1 cellular context compared by ENCODE assay signal in the genomic region with DNA sequence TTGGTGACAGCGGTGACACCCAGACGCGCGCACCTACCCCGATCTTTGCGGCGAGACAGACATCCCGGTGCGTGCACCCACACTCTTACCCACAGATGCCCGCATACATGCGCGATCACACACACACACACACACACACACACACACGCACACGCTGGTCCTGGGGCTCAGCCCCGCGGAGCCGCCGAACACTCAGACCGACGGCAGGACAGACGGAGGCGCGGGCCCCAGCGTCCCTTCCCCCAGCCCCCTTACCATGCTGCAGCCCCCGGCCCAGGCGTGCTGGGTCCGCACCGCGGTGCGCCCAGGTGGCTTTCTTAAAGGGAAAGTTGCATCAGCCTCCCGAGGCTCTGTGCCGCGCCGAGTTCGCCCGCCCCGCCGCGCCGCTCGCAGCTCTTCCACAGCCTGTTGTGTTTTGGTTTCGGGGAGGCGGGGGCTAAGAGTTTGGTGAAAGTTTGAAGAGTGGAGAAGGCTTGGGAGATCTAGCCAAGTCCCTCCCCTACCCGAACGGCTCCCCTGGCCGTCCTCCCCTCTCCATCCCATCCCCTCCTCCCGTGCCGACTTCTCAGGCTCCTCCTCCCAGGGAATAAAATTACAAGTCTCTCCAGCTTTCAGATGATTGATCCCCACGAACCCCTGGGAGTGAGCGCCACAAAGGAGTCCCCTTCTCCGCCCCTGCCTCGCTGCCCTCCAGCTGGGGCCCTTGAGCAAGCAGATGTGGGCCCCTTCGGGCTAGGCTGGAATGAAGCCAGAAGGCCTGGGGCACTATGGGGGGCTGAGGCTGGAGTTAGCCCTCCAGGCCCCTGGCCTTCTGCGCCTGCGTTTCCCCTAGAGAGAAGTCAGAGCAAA.
TF ChIP-seq lines count a peak whose summit lies in the region.

Gene SLC6A9, minus strand, starts transcription at position 412 of the 849 bp plus-strand sequence. CDS start 7,185 bp downstream, outside the sequence.

TF ChIP-seq in K562, 482 proteins besides CTCF, POLR2A, EP300 and RAD21 (continued from another document and continues in another):
- peak; percentile 41 for TF ChIP-seq ARID4B (CRISPR knock-in tag; IDR thresholded peaks at IDR 0.05)
- no peak for TF ChIP-seq POU5F1 (IDR thresholded peaks at IDR 0.05; ENCODE audit: borderline replicate concordance, low read depth, low read length, partially characterized antibody)
- peak; percentile 66; the same call in 1 of the 2 replicates for TF ChIP-seq ZNF232 (CRISPR knock-in tag; IDR thresholded peaks at IDR 0.05)
- TF ChIP-seq MAZ (CRISPR knock-in tag; conservative IDR thresholded peaks at IDR 0.05 in 1 of 2, IDR thresholded peaks at IDR 0.05 in 1 of 2) = peak; percentile 11 to 51; a peak in 2 of 4 replicates
- no peak for TF ChIP-seq MECOM (CRISPR knock-in tag; IDR thresholded peaks at IDR 0.05)
- TF ChIP-seq, protein P1, sequence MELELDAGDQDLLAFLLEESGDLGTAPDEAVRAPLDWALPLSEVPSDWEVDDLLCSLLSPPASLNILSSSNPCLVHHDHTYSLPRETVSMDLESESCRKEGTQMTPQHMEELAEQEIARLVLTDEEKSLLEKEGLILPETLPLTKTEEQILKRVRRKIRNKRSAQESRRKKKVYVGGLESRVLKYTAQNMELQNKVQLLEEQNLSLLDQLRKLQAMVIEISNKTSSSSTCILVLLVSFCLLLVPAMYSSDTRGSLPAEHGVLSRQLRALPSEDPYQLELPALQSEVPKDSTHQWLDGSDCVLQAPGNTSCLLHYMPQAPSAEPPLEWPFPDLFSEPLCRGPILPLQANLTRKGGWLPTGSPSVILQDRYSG (tag; conservative IDR thresholded peaks at IDR 0.05; ENCODE audit: low read depth) = no peak
- peak; percentile 7 for TF ChIP-seq HNRNPK (IDR thresholded peaks at IDR 0.05; ENCODE audit: low read depth, low read length, poor library complexity, severe bottlenecking)
- TF ChIP-seq ZNF75A (CRISPR knock-in tag; IDR thresholded peaks at IDR 0.05) = no peak
- TF ChIP-seq ARID1B (IDR thresholded peaks at IDR 0.05) = peak; percentile 32; the same call in 1 of the 2 replicates
- TF ChIP-seq HDGF (IDR thresholded peaks at IDR 0.05) = no peak
- no peak for TF ChIP-seq ZNF766 (CRISPR knock-in tag; conservative IDR thresholded peaks at IDR 0.05)
- no peak for TF ChIP-seq RBM15 (IDR thresholded peaks at IDR 0.05; ENCODE audit: insufficient read depth, low read length)
- TF ChIP-seq, protein P2, sequence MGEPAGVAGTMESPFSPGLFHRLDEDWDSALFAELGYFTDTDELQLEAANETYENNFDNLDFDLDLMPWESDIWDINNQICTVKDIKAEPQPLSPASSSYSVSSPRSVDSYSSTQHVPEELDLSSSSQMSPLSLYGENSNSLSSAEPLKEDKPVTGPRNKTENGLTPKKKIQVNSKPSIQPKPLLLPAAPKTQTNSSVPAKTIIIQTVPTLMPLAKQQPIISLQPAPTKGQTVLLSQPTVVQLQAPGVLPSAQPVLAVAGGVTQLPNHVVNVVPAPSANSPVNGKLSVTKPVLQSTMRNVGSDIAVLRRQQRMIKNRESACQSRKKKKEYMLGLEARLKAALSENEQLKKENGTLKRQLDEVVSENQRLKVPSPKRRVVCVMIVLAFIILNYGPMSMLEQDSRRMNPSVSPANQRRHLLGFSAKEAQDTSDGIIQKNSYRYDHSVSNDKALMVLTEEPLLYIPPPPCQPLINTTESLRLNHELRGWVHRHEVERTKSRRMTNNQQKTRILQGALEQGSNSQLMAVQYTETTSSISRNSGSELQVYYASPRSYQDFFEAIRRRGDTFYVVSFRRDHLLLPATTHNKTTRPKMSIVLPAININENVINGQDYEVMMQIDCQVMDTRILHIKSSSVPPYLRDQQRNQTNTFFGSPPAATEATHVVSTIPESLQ (CRISPR knock-in tag; IDR thresholded peaks at IDR 0.05) = no peak
- TF ChIP-seq TEAD1 (CRISPR knock-in tag; IDR thresholded peaks at IDR 0.05) = peak in 1 of 2 experiments; percentile 71; a peak in 1 of 4 replicates
- peak; percentile 79; the same call in 1 of the 2 replicates for TF ChIP-seq THRB (CRISPR knock-in tag; conservative IDR thresholded peaks at IDR 0.05)
- TF ChIP-seq MCM5 (IDR thresholded peaks at IDR 0.05; ENCODE audit: low read depth) = no peak
- TF ChIP-seq, protein P3, sequence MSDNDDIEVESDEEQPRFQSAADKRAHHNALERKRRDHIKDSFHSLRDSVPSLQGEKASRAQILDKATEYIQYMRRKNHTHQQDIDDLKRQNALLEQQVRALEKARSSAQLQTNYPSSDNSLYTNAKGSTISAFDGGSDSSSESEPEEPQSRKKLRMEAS (CRISPR knock-in tag; IDR thresholded peaks at IDR 0.05) = peak; percentile 14
- TF ChIP-seq MYBL2 (IDR thresholded peaks at IDR 0.05; ENCODE audit: low read depth) = no peak
- TF ChIP-seq MYBL2 (CRISPR knock-in tag; IDR thresholded peaks at IDR 0.05; ENCODE audit: borderline replicate concordance) = no peak
- TF ChIP-seq FOXP1 (CRISPR knock-in tag; IDR thresholded peaks at IDR 0.05) = peak; percentile 60; the same call in 1 of the 2 replicates
- peak; percentile 67; the same call in 1 of the 2 replicates for TF ChIP-seq NKRF (IDR thresholded peaks at IDR 0.05; ENCODE audit: borderline replicate concordance)
- 0 out of 4 replicates have a peak, but pooled peaks of 1 of the 2 experiments have one; percentile 40 for TF ChIP-seq TRIM24 (IDR thresholded peaks at IDR 0.05)
- TF ChIP-seq PCBP2 (IDR thresholded peaks at IDR 0.05; ENCODE audit: low read depth, low read length, poor library complexity, severe bottlenecking) = no peak
- TF ChIP-seq, protein P4, sequence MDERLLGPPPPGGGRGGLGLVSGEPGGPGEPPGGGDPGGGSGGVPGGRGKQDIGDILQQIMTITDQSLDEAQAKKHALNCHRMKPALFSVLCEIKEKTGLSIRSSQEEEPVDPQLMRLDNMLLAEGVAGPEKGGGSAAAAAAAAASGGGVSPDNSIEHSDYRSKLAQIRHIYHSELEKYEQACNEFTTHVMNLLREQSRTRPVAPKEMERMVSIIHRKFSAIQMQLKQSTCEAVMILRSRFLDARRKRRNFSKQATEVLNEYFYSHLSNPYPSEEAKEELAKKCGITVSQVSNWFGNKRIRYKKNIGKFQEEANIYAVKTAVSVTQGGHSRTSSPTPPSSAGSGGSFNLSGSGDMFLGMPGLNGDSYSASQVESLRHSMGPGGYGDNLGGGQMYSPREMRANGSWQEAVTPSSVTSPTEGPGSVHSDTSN (CRISPR knock-in tag; IDR thresholded peaks at IDR 0.05; ENCODE audit: low read depth) = no peak
- TF ChIP-seq, protein P4 (tag; conservative IDR thresholded peaks at IDR 0.05; ENCODE audit: low read depth) = 0 out of 2 replicates have a peak, but pooled peaks have one; percentile 8
- TF ChIP-seq, protein P5, sequence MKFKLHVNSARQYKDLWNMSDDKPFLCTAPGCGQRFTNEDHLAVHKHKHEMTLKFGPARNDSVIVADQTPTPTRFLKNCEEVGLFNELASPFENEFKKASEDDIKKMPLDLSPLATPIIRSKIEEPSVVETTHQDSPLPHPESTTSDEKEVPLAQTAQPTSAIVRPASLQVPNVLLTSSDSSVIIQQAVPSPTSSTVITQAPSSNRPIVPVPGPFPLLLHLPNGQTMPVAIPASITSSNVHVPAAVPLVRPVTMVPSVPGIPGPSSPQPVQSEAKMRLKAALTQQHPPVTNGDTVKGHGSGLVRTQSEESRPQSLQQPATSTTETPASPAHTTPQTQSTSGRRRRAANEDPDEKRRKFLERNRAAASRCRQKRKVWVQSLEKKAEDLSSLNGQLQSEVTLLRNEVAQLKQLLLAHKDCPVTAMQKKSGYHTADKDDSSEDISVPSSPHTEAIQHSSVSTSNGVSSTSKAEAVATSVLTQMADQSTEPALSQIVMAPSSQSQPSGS (CRISPR knock-in tag; IDR thresholded peaks at IDR 0.05) = no peak
- TF ChIP-seq CEBPG (CRISPR knock-in tag; IDR thresholded peaks at IDR 0.05) = peak; percentile 97
- TF ChIP-seq CEBPG (tag; conservative IDR thresholded peaks at IDR 0.05 in 1 of 2, IDR thresholded peaks at IDR 0.05 in 1 of 2) = peak; percentile 87 to 89
- TF ChIP-seq SMARCE1 (IDR thresholded peaks at IDR 0.05) = peak; percentile 11; the same call in 1 of the 2 replicates
- TF ChIP-seq ELF4 (CRISPR knock-in tag; IDR thresholded peaks at IDR 0.05) = 0 out of 2 replicates have a peak, but pooled peaks have one; percentile 41
- no peak for TF ChIP-seq L3MBTL2 (IDR thresholded peaks at IDR 0.05)
- peak; percentile 89 for TF ChIP-seq ATF3 (IDR thresholded peaks at IDR 0.05)
- no peak for TF ChIP-seq ATF3 (CRISPR knock-in tag; conservative IDR thresholded peaks at IDR 0.05)
- TF ChIP-seq RBBP5 (IDR thresholded peaks at IDR 0.05; ENCODE audit: borderline replicate concordance, insufficient read depth, low read length, poor library complexity, severe bottlenecking) = peak; percentile 74
- TF ChIP-seq EP400 (IDR thresholded peaks at IDR 0.05) = peak; percentile 91
- 0 out of 2 replicates have a peak, but pooled peaks have one; percentile 30 for TF ChIP-seq ZBTB2 (IDR thresholded peaks at IDR 0.05)
- peak; percentile 73; the same call in 1 of the 2 replicates for TF ChIP-seq SRSF3 (IDR thresholded peaks at IDR 0.05; ENCODE audit: insufficient read depth, low read length)
- no peak for TF ChIP-seq PTTG1 (tag; IDR thresholded peaks at IDR 0.05; ENCODE audit: low read depth)
